Comparison of ENCODE assay signal across 19 cellular contexts in genomic region chr15:101108458-101108775, GRCh38.
DNase-seq lines count a peak whose midpoint lies in the region; ATAC-seq, FAIRE-seq and TF ChIP-seq lines count a peak whose summit lies in the region.
"Had no signal": no experiment of that assay in that cellular context is flagged by ENCODE, and none has a peak within 500 bp of the region (broad histone marks: within the 10 kb centered on the region; RNA-seq: fewer than 3 reads in every experiment).

No MANE protein-coding gene starts in this region.

- ATAC-seq in K562 (no peak), HG03108 (IDR thresholded peaks at IDR 0.05; ENCODE audit: unreplicated experiment) (no peak), HG02763 (IDR thresholded peaks at IDR 0.05; ENCODE audit: unreplicated experiment) (no peak), GM21381 (IDR thresholded peaks at IDR 0.05; ENCODE audit: unreplicated experiment) (no peak)
- ATAC-seq: CD8-positive, alpha-beta T cell; GM12878 had no signal

- H4K20me1 ChIP-seq in K562 (replicated peaks; ENCODE audit: control insufficient read depth, insufficient read depth, low read length), result peaks cover 3% of the 10 kb centered on the region; the same call in 1 of the 2 replicates
- H4K20me1 ChIP-seq: BLaER1 treated with 17β-estradiol and CSF1 and Interleukin-3, amounts not matched to agents 10 nM and 100 nM had no signal

- no peak overlapping the region for H4K5ac ChIP-seq in mesendoderm (ENCODE audit: low read length)

- H2AFZ ChIP-seq in K562 (ENCODE audit: low read depth, low read length), result no peak overlapping the region
- H2AFZ ChIP-seq: GM23248 had no signal

- TF ChIP-seq CTCF in K562 (IDR thresholded peaks at IDR 0.05 in 2 of 3, conservative IDR thresholded peaks at IDR 0.05 in 1 of 3; ENCODE audit: insufficient read depth in 2 of 3, low read depth in 1 of 3, low read length in 3 of 3), result no peak
- no peak for TF ChIP-seq CTCF in spleen (IDR thresholded peaks at IDR 0.05 in 8 of 11, conservative IDR thresholded peaks at IDR 0.05 in 3 of 11)

- H3K18ac ChIP-seq in mesendoderm (ENCODE audit: low read length), result no peak overlapping the region

- TF ChIP-seq POLR2A in K562 (conservative IDR thresholded peaks at IDR 0.05) (no peak), spleen (IDR thresholded peaks at IDR 0.05) (no peak)

- no peak overlapping the region for H2BK15ac ChIP-seq in mesendoderm (replicated peaks; ENCODE audit: low read depth)

- intact Hi-C loops in K562 (cut with micrococcal nuclease) (no loop called here), spleen (cut with DNase I; ENCODE audit: low total_unique reads) (no loop called here)

- H2BK5ac ChIP-seq in mesendoderm (ENCODE audit: low read length), result no peak overlapping the region

- in situ Hi-C loops in K562 (cut with MboI), result no loop called here

- H2BK120ac ChIP-seq in mesendoderm (ENCODE audit: low read depth, low read length), result no peak overlapping the region

- 21% methylated on average over 10 of the region's 10 CpGs for WGBS in K562 (ENCODE audit: insufficient coverage, low coverage, missing lambda C conversion rate)
- WGBS in mesendoderm (ENCODE audit: extremely low coverage, insufficient coverage, low lambda C conversion rate), result no CpG with 5 or more reads among the region's 10 CpGs
- WGBS in spleen, 5 donors, result 86 to 98% (median 97%) methylated on average over 10 of the region's 10 CpGs

- H3K27me3 ChIP-seq in K562 (ENCODE audit: control insufficient read depth in 2 of 2, insufficient read depth in 2 of 2, low read length in 2 of 2) (peaks cover 0 to 17% of the 10 kb centered on the region in 2 experiments; a peak in 3 of 5 replicates), mesendoderm (ENCODE audit: insufficient read depth, low read length, poor library complexity) (no peaks in the 10 kb centered on the region), spleen (replicated peaks in 1 of 7) (no peaks in the 10 kb centered on the region)
- H3K27me3 ChIP-seq: BLaER1 treated with 17β-estradiol and CSF1 and Interleukin-3, amounts not matched to agents 10 nM and 100 nM had no signal

- H3K4me1 ChIP-seq in K562 (replicated peaks in 1 of 2; ENCODE audit: control insufficient read depth in 2 of 2, insufficient read depth in 2 of 2, low read length in 2 of 2) (peaks cover 24 to 29% of the 10 kb centered on the region in 2 experiments), mesendoderm (ENCODE audit: control insufficient read depth, low read depth, low read length) (no peaks in the 10 kb centered on the region), spleen (no peaks in the 10 kb centered on the region)

- H3K79me1 ChIP-seq in mesendoderm (ENCODE audit: low read length), result no peaks in the 10 kb centered on the region

- H3K9me1 ChIP-seq in K562 (ENCODE audit: control insufficient read depth, insufficient read depth, low read length), result no peaks in the 10 kb centered on the region

- CTCF ChIA-PET in K562 (lab: Yijun Ruan, JAX; ENCODE audit: low intra/inter-chr PET ratio), result interaction anchor here (0.5 kb wide), 1 partner anchor 8 kb away, joined by 4 read pairs; no protein-coding TSS in a partner anchor

- POLR2A ChIA-PET in K562 (lab: Yijun Ruan, JAX), result interaction anchor here (1.0 to 1.1 kb wide), 2 partner anchors 9 to 143 kb away, joined by 3 to 4 read pairs; partner anchors contain the start of gene CHSY1

- DNase-seq in NCI-H82 (lab: John Stamatoyannopoulos, UW) (peak; percentile 66), NCI-H82 treated with DMSO at 0.1 percent for 48 hours (lab: John Stamatoyannopoulos, UW; ENCODE audit: unreplicated experiment) (no peak), K562 (ENCODE audit: extremely low read depth in 1 of 4, low spot score in 3 of 4) (no peak), mesendoderm (no peak), spleen (peak; percentile 28)
- DNase-seq: Calu3; CD8-positive, alpha-beta T cell; DMS79 treated with DMSO at 0.1 percent for 48 hours; GM23248; IMR-90 had no signal

- BruUV-seq in K562 (replicated peaks; lab: Mats Ljungman, UMichigan), result no TSS peak

- FAIRE-seq in K562 (lab: Jason Lieb, UNC), result no peak
- FAIRE-seq: GM12878, GM19239, HTR-8/SVneo had no signal

- no peak for TF ChIP-seq RAD21 in K562 (CRISPR knock-in tag; conservative IDR thresholded peaks at IDR 0.05 in 1 of 2, IDR thresholded peaks at IDR 0.05 in 1 of 2)

- H3K9ac ChIP-seq in K562 (ENCODE audit: insufficient read depth in 1 of 2, low read depth in 2 of 2, low read length in 2 of 2), result no peak overlapping the region
- no peak overlapping the region for H3K9ac ChIP-seq in mesendoderm (ENCODE audit: low read length)
- H3K9ac ChIP-seq: BLaER1 treated with 17β-estradiol and CSF1 and Interleukin-3, amounts not matched to agents 10 nM and 100 nM; GM23248 had no signal

- H3K27ac ChIP-seq in K562 (ENCODE audit: extremely low read depth, low read depth, low read length) (no peak overlapping the region), mesendoderm (ENCODE audit: low read depth, low read length) (peak overlapping the region; percentile 3), spleen (no peak overlapping the region)
- H3K27ac ChIP-seq: 22Rv1; BLaER1 treated with 17β-estradiol and CSF1 and Interleukin-3, amounts not matched to agents 10 nM and 100 nM; GM23248 had no signal

- H3K56ac ChIP-seq in mesendoderm (ENCODE audit: low read length), result no peak overlapping the region

- no peak overlapping the region for H4K8ac ChIP-seq in mesendoderm (ENCODE audit: low read depth, low read length)

- H3K23ac ChIP-seq in mesendoderm (ENCODE audit: low read length), result no peak overlapping the region

- H3K36me3 ChIP-seq in K562 (ENCODE audit: control insufficient read depth, insufficient read depth, low read length), result no peaks in the 10 kb centered on the region
- no peaks in the 10 kb centered on the region for H3K36me3 ChIP-seq in mesendoderm (ENCODE audit: control insufficient read depth, insufficient read depth, low read length)
- H3K36me3 ChIP-seq in spleen, result no peaks in the 10 kb centered on the region
- H3K36me3 ChIP-seq: BLaER1 treated with 17β-estradiol and CSF1 and Interleukin-3, amounts not matched to agents 10 nM and 100 nM; HAP-1 had no signal

- peak overlapping the region; percentile 57; the same call in 1 of the 2 replicates for H3K4me2 ChIP-seq in K562 (ENCODE audit: insufficient read depth, low read length)
- no peak overlapping the region for H3K4me2 ChIP-seq in mesendoderm (ENCODE audit: low read length)
- H3K4me2 ChIP-seq: BLaER1 treated with 17β-estradiol and CSF1 and Interleukin-3, amounts not matched to agents 10 nM and 100 nM had no signal

- no peak overlapping the region for H3K4ac ChIP-seq in mesendoderm (ENCODE audit: low read depth, low read length)

- H2AK5ac ChIP-seq in mesendoderm (ENCODE audit: low read length), result no peak overlapping the region

- H3K79me2 ChIP-seq in K562 (ENCODE audit: control insufficient read depth, insufficient read depth, low read length), result no peaks in the 10 kb centered on the region
- no peaks in the 10 kb centered on the region for H3K79me2 ChIP-seq in mesendoderm (ENCODE audit: control insufficient read depth, insufficient read depth, low read length)

- H3K9me3 ChIP-seq in K562 (replicated peaks; ENCODE audit: control insufficient read depth, insufficient read depth, low read depth, low read length) (no peaks in the 10 kb centered on the region), spleen (peaks cover 0 to 6% (median 0%) of the 10 kb centered on the region in 8 donors)
- H3K9me3 ChIP-seq: HAP-1 had no signal

- H3K4me3 ChIP-seq in K562, result no peak overlapping the region
- H3K4me3 ChIP-seq in mesendoderm (ENCODE audit: low read length), result no peak overlapping the region
- H3K4me3 ChIP-seq in spleen, result no peak overlapping the region
- H3K4me3 ChIP-seq: BLaER1 treated with 17β-estradiol and CSF1 and Interleukin-3, amounts not matched to agents 10 nM and 100 nM; GM12878; GM23248; HAP-1 had no signal

- no peak for TF ChIP-seq EP300 in K562 (IDR thresholded peaks at IDR 0.05; ENCODE audit: low read length)

TF ChIP-seq in K562, 482 proteins besides CTCF, POLR2A, EP300 and RAD21 (continues in another document):
- TF ChIP-seq ZNF609 (CRISPR knock-in tag; IDR thresholded peaks at IDR 0.05; ENCODE audit: borderline replicate concordance), result no peak

Comparison
In these comparisons a context has a peak if more than half of its experiments do, and no peak if none do; other contexts are left out.
1. DNase-seq: peak in NCI-H82 (single experiment) and spleen (single experiment); none in NCI-H82 treated with DMSO at 0.1 percent for 48 hours (single experiment), K562 (0 of 4) and mesendoderm (single experiment).